26 cellular contexts compared by ENCODE assay signal in the genomic region with DNA sequence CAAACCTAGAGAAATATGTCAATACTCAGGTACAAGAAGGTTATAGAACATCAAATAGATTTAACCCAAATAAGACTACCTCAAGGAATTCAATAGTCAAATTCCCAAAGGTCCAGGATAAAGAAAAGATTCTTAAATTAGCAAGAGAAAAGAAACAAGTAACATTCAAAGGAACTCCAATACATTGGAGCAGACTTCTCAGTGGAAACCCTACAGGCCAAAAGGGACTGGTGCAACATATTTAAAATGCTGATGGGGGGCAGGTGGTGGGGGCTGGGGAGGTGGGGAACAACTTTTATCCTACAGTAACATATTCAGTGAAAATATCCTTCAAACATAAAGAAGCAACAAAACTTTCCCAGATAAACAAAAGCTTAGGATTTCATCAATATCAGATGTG. TPM values are rescaled to one million over a fixed set of nuclear protein-coding genes. Genes with fewer than 3 reads are reported as not detected.
"Had no signal": no experiment of that assay in that cellular context is flagged by ENCODE, and none has a peak within 500 bp of the region (broad histone marks: within the 10 kb centered on the region; RNA-seq: fewer than 3 reads in every experiment).

No MANE protein-coding gene starts in this region.

- H3K9me3 Mint-ChIP-seq: nephron progenitor cell had no signal

- H3K4me3 ChIP-seq: gastrocnemius medialis, heart right ventricle, lower lobe of right lung, pancreas, smooth muscle cell, suprapubic skin, thyroid gland, vagina had no signal

- ATAC-seq: esophagus mucosa; gastrocnemius medialis; left ventricle myocardium superior; lower lobe of right lung; naive thymus-derived CD8-positive, alpha-beta T cell; pancreas; sciatic nerve; stimulated activated naive CD8-positive, alpha-beta T cell treated with anti-CD3 and anti-CD28 coated beads, Interleukin-15, amount 100 ng/mL, for 72 hours had no signal

- H3K27ac Mint-ChIP-seq: naive thymus-derived CD8-positive, alpha-beta T cell; nephron progenitor cell; stimulated activated naive CD8-positive, alpha-beta T cell treated with anti-CD3 and anti-CD28 coated beads, Interleukin-15, amount 100 ng/mL, for 72 hours had no signal

- H3K4me2 ChIP-seq: smooth muscle cell had no signal

- DNase-seq: cortex of kidney; foreskin fibroblast; gastrocnemius medialis; heart right ventricle; hippocampal formation; left ventricle myocardium superior; lower lobe of right lung; naive thymus-derived CD8-positive, alpha-beta T cell; nephron progenitor cell; occipital lobe; pancreas; stimulated activated CD4-positive, alpha-beta T cell treated with anti-CD3 and anti-CD28 coated beads, Interleukin-12 subunit alpha, Interleukin-12 subunit beta, amount 100 ng/mL, for 4 hours; stimulated activated CD4-positive, alpha-beta T cell treated with anti-CD3 and anti-CD28 coated beads, Interleukin-1b, Interleukin-23, amount 100 ng/mL, for 48 hours; stimulated activated CD4-positive, alpha-beta T cell treated with anti-CD3 and anti-CD28 coated beads, Interleukin-4, amount 100 ng/mL, for 1 hour; stimulated activated CD8-positive, alpha-beta memory T cell treated with anti-CD3 and anti-CD28 coated beads, Interleukin-4, amount 100 ng/mL, for 48 hours; stimulated activated naive CD4-positive, alpha-beta T cell; stimulated activated naive CD8-positive, alpha-beta T cell treated with anti-CD3 and anti-CD28 coated beads, Interleukin-15, amount 100 ng/mL, for 72 hours; thyroid gland; trophoblast cell had no signal

- H3K36me3 Mint-ChIP-seq: naive thymus-derived CD8-positive, alpha-beta T cell had no signal

- H3K27me3 ChIP-seq: gastrocnemius medialis, heart right ventricle, pancreas, suprapubic skin, thyroid gland, vagina had no signal

- H3K36me3 ChIP-seq: gastrocnemius medialis, heart right ventricle, lower lobe of right lung, pancreas, suprapubic skin, thyroid gland, vagina had no signal

- FAIRE-seq: keratinocyte, pancreas had no signal

- H3K27ac ChIP-seq: epithelial cell of prostate, gastrocnemius medialis, heart right ventricle, lower lobe of right lung, pancreas, suprapubic skin, thyroid gland, vagina had no signal

- H3K9me3 ChIP-seq: gastrocnemius medialis, heart right ventricle, lower lobe of right lung, pancreas, suprapubic skin, thyroid gland, vagina had no signal

- H3K4me1 ChIP-seq: gastrocnemius medialis, lower lobe of right lung, pancreas, suprapubic skin, vagina had no signal

- H3K4me1 Mint-ChIP-seq: naive thymus-derived CD8-positive, alpha-beta T cell; stimulated activated naive CD8-positive, alpha-beta T cell treated with anti-CD3 and anti-CD28 coated beads, Interleukin-15, amount 100 ng/mL, for 72 hours had no signal

- H3K4me3 Mint-ChIP-seq: naive thymus-derived CD8-positive, alpha-beta T cell; nephron progenitor cell; stimulated activated naive CD8-positive, alpha-beta T cell treated with anti-CD3 and anti-CD28 coated beads, Interleukin-15, amount 100 ng/mL, for 72 hours had no signal

RNA-seq across cellular contexts. Expression of a gene that starts 23.1 kb away (rescaled TPM):
- total RNA-seq: naive thymus-derived CD8-positive, alpha-beta T cell; smooth muscle cell had no signal
- polyA plus RNA-seq: naive thymus-derived CD8-positive, alpha-beta T cell had no signal

RNA-seq across cellular contexts. Expression of a gene that starts 59.2 kb away (rescaled TPM):
- total RNA-seq: esophagus mucosa; naive thymus-derived CD8-positive, alpha-beta T cell had no signal
- polyA plus RNA-seq: naive thymus-derived CD8-positive, alpha-beta T cell had no signal
